Comparison of ENCODE assay signal across 1 cellular context in the genomic region with DNA sequence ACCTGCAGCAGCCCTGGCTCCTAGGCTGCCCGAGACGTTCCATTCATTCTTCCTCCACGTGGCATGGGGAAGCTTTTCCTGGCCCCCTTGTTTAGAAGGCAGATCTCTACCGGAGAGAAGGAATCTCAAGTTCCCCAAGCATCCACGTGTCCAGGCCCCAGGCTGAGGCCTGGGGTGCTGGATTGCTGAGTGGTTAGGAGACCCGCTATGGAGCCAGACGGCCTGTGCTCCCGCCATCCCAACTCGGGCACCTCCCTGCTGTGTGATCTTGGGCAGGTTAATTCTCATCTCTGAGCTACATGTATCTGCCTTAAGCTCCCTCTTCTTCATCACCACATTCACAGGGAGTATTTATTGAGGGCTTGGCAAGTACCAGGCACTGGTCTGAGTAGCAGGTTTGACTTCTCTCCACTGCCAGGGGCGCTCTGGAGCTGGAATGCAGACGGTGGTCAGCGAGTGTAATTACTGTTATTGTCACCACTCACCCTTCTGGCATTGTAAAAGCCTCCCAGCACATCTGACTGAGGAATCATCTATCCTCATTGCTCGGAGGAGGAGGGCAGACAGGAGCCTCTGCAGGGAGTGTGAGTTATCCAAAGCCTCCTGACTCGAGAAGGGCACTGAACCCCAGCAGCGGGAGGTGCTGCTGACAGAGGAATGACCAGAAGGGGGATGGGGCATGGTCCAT.
TF ChIP-seq lines count a peak whose summit lies in the region.

No MANE protein-coding gene starts in this region.

TF ChIP-seq in GM12878, 131 proteins besides CTCF, POLR2A, EP300 and RAD21 (continued from another document):
- TF ChIP-seq, protein P1, sequence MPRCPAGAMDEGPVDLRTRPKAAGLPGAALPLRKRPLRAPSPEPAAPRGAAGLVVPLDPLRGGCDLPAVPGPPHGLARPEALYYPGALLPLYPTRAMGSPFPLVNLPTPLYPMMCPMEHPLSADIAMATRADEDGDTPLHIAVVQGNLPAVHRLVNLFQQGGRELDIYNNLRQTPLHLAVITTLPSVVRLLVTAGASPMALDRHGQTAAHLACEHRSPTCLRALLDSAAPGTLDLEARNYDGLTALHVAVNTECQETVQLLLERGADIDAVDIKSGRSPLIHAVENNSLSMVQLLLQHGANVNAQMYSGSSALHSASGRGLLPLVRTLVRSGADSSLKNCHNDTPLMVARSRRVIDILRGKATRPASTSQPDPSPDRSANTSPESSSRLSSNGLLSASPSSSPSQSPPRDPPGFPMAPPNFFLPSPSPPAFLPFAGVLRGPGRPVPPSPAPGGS (IDR thresholded peaks at IDR 0.05; ENCODE audit: borderline replicate concordance, insufficient read depth, low read depth, low read length, poor library complexity, severe bottlenecking), result no peak
- TF ChIP-seq HSF1 (IDR thresholded peaks at IDR 0.05; ENCODE audit: low read depth, low read length) (no peak), PAX8 (IDR thresholded peaks at IDR 0.05) (no peak), ZSCAN29 (IDR thresholded peaks at IDR 0.05) (no peak), ZNF207 (IDR thresholded peaks at IDR 0.05; ENCODE audit: borderline replicate concordance) (no peak), CHD2 (IDR thresholded peaks at IDR 0.05; ENCODE audit: borderline replicate concordance, low read depth, low read length) (no peak), ATF2 (IDR thresholded peaks at IDR 0.05; ENCODE audit: low read length) (no peak), GABPA (IDR thresholded peaks at IDR 0.05; ENCODE audit: low read depth) (no peak), MTA2 (IDR thresholded peaks at IDR 0.05; ENCODE audit: low read depth) (no peak), NR2F1 (conservative IDR thresholded peaks at IDR 0.05) (no peak), SIN3A (IDR thresholded peaks at IDR 0.05; ENCODE audit: low read depth, low read length) (no peak), EED (IDR thresholded peaks at IDR 0.05; ENCODE audit: low read depth) (no peak), SREBF2 (IDR thresholded peaks at IDR 0.05; ENCODE audit: low read length) (no peak)
TF ChIP-seq in GM12878: peak in this region for 0.
